In genomic region chr1:43363283-43363934, GRCh38 we compare ENCODE assay signal across 1 cellular context.
A peak's percentile ranks its signal among the peaks of the same experiment; 100 is the strongest.
TF ChIP-seq lines count a peak whose summit lies in the region.

No MANE protein-coding gene starts in this region.

TF ChIP-seq in GM12878, 131 proteins besides CTCF, POLR2A, EP300 and RAD21:
- no peak for TF ChIP-seq SREBF2 (IDR thresholded peaks at IDR 0.05; ENCODE audit: low read length)
- TF ChIP-seq MTA3 (IDR thresholded peaks at IDR 0.05; ENCODE audit: borderline replicate concordance, low read length) = 0 out of 2 replicates have a peak, but pooled peaks have one; percentile 23
